8 cellular contexts compared by ENCODE assay signal in the genomic region with DNA sequence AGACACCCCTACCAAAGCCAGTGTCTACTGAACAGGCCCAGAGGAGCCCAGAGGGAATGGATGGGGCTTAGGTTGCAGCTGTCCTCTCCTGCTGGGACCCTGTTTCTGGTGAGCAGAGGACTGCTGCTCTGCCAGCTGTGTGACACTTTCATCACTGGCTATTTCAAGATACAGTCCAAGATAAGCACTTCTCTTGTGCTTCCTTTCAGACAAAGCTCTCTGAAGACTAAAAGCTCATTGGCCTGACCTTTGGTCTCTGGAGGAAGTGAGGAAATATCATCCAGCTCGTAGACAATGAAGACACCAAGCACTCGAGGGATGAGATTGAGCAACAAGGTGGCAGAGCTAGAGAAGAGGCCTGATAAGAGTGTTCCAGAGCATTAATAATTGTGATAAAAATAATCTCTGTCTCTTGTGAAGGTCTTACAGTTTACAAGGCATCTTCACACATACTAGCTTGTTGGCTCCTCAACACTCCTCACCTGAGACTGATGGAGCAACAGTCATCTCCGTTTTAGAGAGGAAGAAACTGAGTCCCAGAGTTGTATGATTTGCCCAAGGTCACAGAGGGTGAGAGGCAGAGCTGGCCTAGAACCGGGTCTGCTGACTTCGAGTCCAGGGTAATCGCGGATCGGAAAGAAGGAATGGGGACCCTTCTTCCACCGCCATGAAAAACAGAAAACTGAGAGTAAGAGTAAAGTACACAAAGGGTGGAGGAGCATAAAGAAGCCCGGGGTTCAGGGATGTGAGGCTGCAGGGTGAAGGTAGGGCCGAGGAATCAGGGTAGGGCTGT. TPM values are rescaled to one million over a fixed set of nuclear protein-coding genes. Genes with fewer than 3 reads are reported as not detected.
A peak's percentile ranks its signal among the peaks of the same experiment; 100 is the strongest.
DNase-seq lines count a peak whose midpoint lies in the region; ATAC-seq, FAIRE-seq and TF ChIP-seq lines count a peak whose summit lies in the region.

No MANE protein-coding gene starts in this region.

- no peak for FAIRE-seq in bronchial epithelial cell (lab: Jason Lieb, UNC)

- H3K27me3 Mint-ChIP-seq in stimulated activated naive CD8-positive, alpha-beta T cell treated with anti-CD3 and anti-CD28 coated beads, Interleukin-15, amount 100 ng/mL, for 72 hours = no peaks in the 10 kb centered on the region

- H3K4me3 ChIP-seq in NT2/D1 (ENCODE audit: insufficient read length, low read depth) = peak overlapping the region; percentile 70
- H3K4me3 ChIP-seq in bronchial epithelial cell (ENCODE audit: low read depth, low read length) = peak overlapping the region; percentile 52

- H3K9ac ChIP-seq in NT2/D1 (ENCODE audit: insufficient read length, low read depth) = peak overlapping the region; percentile 85

- no peaks in the 10 kb centered on the region for H3K9me3 ChIP-seq in NT2/D1 (ENCODE audit: insufficient read depth, low read length)

- TF ChIP-seq CTCF in bronchial epithelial cell (IDR thresholded peaks at IDR 0.05; ENCODE audit: insufficient read depth, low read length, severe bottlenecking) = no peak

- H3K9me3 Mint-ChIP-seq in stimulated activated naive CD8-positive, alpha-beta T cell treated with anti-CD3 and anti-CD28 coated beads, Interleukin-15, amount 100 ng/mL, for 72 hours = no peaks in the 10 kb centered on the region

- H3K4me3 Mint-ChIP-seq in stimulated activated naive CD8-positive, alpha-beta T cell treated with anti-CD3 and anti-CD28 coated beads, Interleukin-15, amount 100 ng/mL, for 72 hours = peak overlapping the region; percentile 99 to 100

- intact Hi-C loops in left colon (cut with DNase I, micrococcal nuclease) = loop anchor here (5.0 kb wide), 1 partner anchor 100 kb away; no protein-coding TSS in a partner anchor

- H3K27me3 ChIP-seq in NT2/D1 (ENCODE audit: insufficient read depth, insufficient read length) (no peaks in the 10 kb centered on the region), bronchial epithelial cell (ENCODE audit: control insufficient read depth, insufficient read depth, low read length) (no peaks in the 10 kb centered on the region)

- peaks cover 35% of the 10 kb centered on the region for H3K4me1 Mint-ChIP-seq in stimulated activated naive CD8-positive, alpha-beta T cell treated with anti-CD3 and anti-CD28 coated beads, Interleukin-15, amount 100 ng/mL, for 72 hours

- peak; percentile 65 for ATAC-seq in left colon
- no peak for ATAC-seq in stimulated activated naive CD8-positive, alpha-beta T cell treated with anti-CD3 and anti-CD28 coated beads, Interleukin-15, amount 100 ng/mL, for 72 hours

- DNase-seq in activated effector memory CD4-positive, alpha-beta T cell treated with anti-CD3 and anti-CD28 coated beads, Interleukin-2, amount 50 U/mL, for 16 hours = peak; percentile 64
- no peak for DNase-seq in activated effector memory CD4-positive, alpha-beta T cell treated with Interleukin-2 at 50 U/mL for 16 hours
- DNase-seq in NT2/D1 (ENCODE audit: low read depth, low spot score) (no peak), bronchial epithelial cell (ENCODE audit: low read depth) (peak; percentile 33), left colon (peak; percentile 11 to 48), NCI-H1436 (lab: John Stamatoyannopoulos, UW) (no peak), A172 (ENCODE audit: low spot score) (no peak)
- DNase-seq in stimulated activated naive CD8-positive, alpha-beta T cell treated with anti-CD3 and anti-CD28 coated beads, Interleukin-15, amount 100 ng/mL, for 72 hours = peak in 1 of 2 donors; percentile 32

- H3K27ac Mint-ChIP-seq in stimulated activated naive CD8-positive, alpha-beta T cell treated with anti-CD3 and anti-CD28 coated beads, Interleukin-15, amount 100 ng/mL, for 72 hours = peak overlapping the region; percentile 92 to 100

- H3K4me1 ChIP-seq in NT2/D1 (ENCODE audit: insufficient read depth, insufficient read length) = peaks cover 5% of the 10 kb centered on the region

- H3K36me3 ChIP-seq in NT2/D1 (ENCODE audit: insufficient read depth, insufficient read length, low read length) = peaks cover 18% of the 10 kb centered on the region
- peaks cover 1% of the 10 kb centered on the region for H3K36me3 ChIP-seq in bronchial epithelial cell (ENCODE audit: control insufficient read depth, insufficient read depth, low read length)

RNA-seq across cellular contexts. Expression of a gene that starts 0.7 kb away (rescaled TPM):
- total RNA-seq in bronchial epithelial cell (11.3 and 20.7 TPM in 2 replicates), left colon (10 to 100 TPM; 49.2 to 51.9 TPM)
- total RNA-seq in A172 (2014; rRNA removed; shearing (Covaris generic)) = 8.5 and 13.0 TPM in 2 replicates

RNA-seq across cellular contexts. Expression of a gene that starts 24.4 kb away (rescaled TPM):
- total RNA-seq in bronchial epithelial cell (not detected in 2 replicates), left colon (under 1 TPM in 1 of 2 donors, not detected in 1; 0.11 TPM)
- 0.17 TPM in 1 of 2 replicates, not detected in the other for total RNA-seq in A172 (2014; rRNA removed; shearing (Covaris generic))

RNA-seq across cellular contexts. Expression of a gene that starts 48.8 kb away (rescaled TPM):
- 0.13 TPM in 1 of 2 replicates, not detected in the other for total RNA-seq in bronchial epithelial cell
- total RNA-seq in left colon = under 1 TPM in 1 of 2 donors, not detected in 1; 0.22 TPM
- not detected in 2 replicates for total RNA-seq in A172 (2014; rRNA removed; shearing (Covaris generic))

Comparison
In these comparisons a context has a peak if more than half of its experiments do, and no peak if none do; other contexts are left out.
1. DNase-seq: peak in activated effector memory CD4-positive, alpha-beta T cell treated with anti-CD3 and anti-CD28 coated beads, Interleukin-2, amount 50 U/mL, for 16 hours (single experiment), bronchial epithelial cell (single experiment) and left colon (2 of 2); none in activated effector memory CD4-positive, alpha-beta T cell treated with Interleukin-2 at 50 U/mL for 16 hours (single experiment), NT2/D1 (single experiment), NCI-H1436 (single experiment) and A172 (single experiment).